In the genomic region with DNA sequence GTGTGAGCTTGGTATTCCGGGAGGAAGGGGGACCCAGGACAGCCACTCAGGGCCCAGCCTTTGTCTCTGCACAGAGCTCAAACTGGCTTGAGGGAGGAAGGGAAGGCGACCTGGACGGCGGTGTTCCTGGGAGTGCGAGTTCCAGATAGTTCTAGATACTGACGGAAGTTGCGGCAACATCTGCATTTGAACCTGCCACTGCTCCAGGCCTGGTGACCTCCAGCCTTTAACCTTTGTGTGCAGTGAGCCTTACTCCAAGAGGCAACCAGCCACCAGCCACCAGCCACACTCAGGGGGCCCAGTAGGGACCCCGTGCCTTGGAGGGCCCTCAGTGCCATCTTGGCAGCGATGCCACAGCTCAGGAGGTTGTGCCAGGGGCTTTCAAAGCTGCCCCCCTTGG, we compare ENCODE assay signal across 1 cellular context.
TF ChIP-seq lines count a peak whose summit lies in the region.

No MANE protein-coding gene starts in this region.

TF ChIP-seq in PFSK-1, 5 proteins besides CTCF, POLR2A, EP300 and RAD21:
- TF ChIP-seq SIN3A (IDR thresholded peaks at IDR 0.05; ENCODE audit: borderline replicate concordance, insufficient read depth, low read length): no peak
- no peak for TF ChIP-seq POLR2AphosphoS5 (IDR thresholded peaks at IDR 0.05; ENCODE audit: low read depth, low read length)
- TF ChIP-seq, protein P1, sequence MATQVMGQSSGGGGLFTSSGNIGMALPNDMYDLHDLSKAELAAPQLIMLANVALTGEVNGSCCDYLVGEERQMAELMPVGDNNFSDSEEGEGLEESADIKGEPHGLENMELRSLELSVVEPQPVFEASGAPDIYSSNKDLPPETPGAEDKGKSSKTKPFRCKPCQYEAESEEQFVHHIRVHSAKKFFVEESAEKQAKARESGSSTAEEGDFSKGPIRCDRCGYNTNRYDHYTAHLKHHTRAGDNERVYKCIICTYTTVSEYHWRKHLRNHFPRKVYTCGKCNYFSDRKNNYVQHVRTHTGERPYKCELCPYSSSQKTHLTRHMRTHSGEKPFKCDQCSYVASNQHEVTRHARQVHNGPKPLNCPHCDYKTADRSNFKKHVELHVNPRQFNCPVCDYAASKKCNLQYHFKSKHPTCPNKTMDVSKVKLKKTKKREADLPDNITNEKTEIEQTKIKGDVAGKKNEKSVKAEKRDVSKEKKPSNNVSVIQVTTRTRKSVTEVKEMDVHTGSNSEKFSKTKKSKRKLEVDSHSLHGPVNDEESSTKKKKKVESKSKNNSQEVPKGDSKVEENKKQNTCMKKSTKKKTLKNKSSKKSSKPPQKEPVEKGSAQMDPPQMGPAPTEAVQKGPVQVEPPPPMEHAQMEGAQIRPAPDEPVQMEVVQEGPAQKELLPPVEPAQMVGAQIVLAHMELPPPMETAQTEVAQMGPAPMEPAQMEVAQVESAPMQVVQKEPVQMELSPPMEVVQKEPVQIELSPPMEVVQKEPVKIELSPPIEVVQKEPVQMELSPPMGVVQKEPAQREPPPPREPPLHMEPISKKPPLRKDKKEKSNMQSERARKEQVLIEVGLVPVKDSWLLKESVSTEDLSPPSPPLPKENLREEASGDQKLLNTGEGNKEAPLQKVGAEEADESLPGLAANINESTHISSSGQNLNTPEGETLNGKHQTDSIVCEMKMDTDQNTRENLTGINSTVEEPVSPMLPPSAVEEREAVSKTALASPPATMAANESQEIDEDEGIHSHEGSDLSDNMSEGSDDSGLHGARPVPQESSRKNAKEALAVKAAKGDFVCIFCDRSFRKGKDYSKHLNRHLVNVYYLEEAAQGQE (IDR thresholded peaks at IDR 0.05; ENCODE audit: insufficient read depth in 1 of 2, low read depth in 2 of 2, low read length in 2 of 2): no peak
- no peak for TF ChIP-seq TAF1 (IDR thresholded peaks at IDR 0.05; ENCODE audit: borderline replicate concordance, insufficient read depth, low read length)
- TF ChIP-seq FOXP2 (optimal IDR thresholded peaks at IDR 0.05; ENCODE audit: borderline replicate concordance, extremely low read depth, extremely low read length, insufficient read depth): peak; percentile 7
